Comparison of ENCODE assay signal across 8 cellular contexts in the genomic region with DNA sequence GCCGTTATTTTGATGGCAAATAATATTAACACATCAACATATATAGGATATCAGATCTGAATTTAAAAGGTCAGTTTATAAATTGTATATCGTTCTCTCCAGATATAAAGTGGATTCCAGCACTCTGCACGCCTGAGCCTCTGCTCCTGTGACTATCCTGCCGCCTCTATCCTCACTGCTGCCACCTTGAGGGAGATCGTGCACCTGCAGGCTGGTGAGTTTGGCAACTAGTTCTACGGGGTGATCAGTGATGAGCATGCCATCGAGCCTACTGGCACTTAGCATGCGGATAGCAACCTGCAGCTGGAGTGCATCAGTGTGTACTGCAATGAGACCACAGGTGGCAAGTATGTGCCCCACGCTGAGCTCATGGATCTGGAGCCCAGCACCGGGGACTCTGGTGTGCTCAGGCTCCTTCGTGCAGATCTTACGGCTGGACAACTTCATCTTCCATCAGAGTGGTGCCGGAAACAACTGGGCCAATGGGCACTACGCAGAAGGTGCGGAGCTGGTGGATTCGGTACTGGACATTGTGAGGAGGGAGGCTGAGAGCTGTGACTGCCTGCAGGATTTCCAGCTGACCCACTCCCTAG.
DNase-seq lines count a peak whose midpoint lies in the region; ATAC-seq and TF ChIP-seq lines count a peak whose summit lies in the region.

No MANE protein-coding gene starts in this region.

- H2BK120ac ChIP-seq in trophoblast cell (ENCODE audit: insufficient read depth, low read length, poor library complexity): no peak overlapping the region

- H3K36me3 ChIP-seq in DND-41 (ENCODE audit: insufficient read depth, low read length) (no peaks in the 10 kb centered on the region), trophoblast cell (ENCODE audit: control insufficient read depth in 1 of 2, insufficient read depth in 2 of 2, low read length in 2 of 2) (no peaks in the 10 kb centered on the region), upper lobe of left lung (no peaks in the 10 kb centered on the region)

- H3K4me1 ChIP-seq in DND-41 (ENCODE audit: insufficient read depth, low read length): no peaks in the 10 kb centered on the region
- no peaks in the 10 kb centered on the region for H3K4me1 ChIP-seq in trophoblast cell (ENCODE audit: control insufficient read depth in 1 of 2, insufficient read depth in 2 of 2, low read length in 2 of 2)
- no peaks in the 10 kb centered on the region for H3K4me1 ChIP-seq in upper lobe of left lung

- no peak for TF ChIP-seq POLR2A in upper lobe of left lung (IDR thresholded peaks at IDR 0.05)

- no peak for TF ChIP-seq EP300 in upper lobe of left lung (IDR thresholded peaks at IDR 0.05)

- H3K27ac ChIP-seq in DND-41 (ENCODE audit: low read length): no peak overlapping the region
- no peak overlapping the region for H3K27ac ChIP-seq in trophoblast cell (ENCODE audit: low read depth, low read length)
- H3K27ac ChIP-seq in upper lobe of left lung: no peak overlapping the region

- DNase-seq in DND-41: peak; percentile 73
- DNase-seq in GM20000 (ENCODE audit: low spot score): peak; percentile 66
- peak; percentile 60 for DNase-seq in RPMI7951 (ENCODE audit: low read depth)
- peak; percentile 37 for DNase-seq in activated T-helper 9 cell treated with anti-CD3 and anti-CD28 coated beads, Interleukin-2, amount 50 U/mL, for 16 hours (ENCODE audit: low read depth)
- DNase-seq in germinal center (ENCODE audit: low spot score): peak; percentile 60
- DNase-seq in trophoblast cell: peak; percentile 64 to 87
- DNase-seq in upper lobe of left lung: peak in 1 of 2 donors; percentile 41

- TF ChIP-seq CTCF in DND-41 (IDR thresholded peaks at IDR 0.05; ENCODE audit: borderline replicate concordance, extremely low read depth, low read length, poor library complexity, severe bottlenecking): peak; percentile 95
- peak; percentile 88 for TF ChIP-seq CTCF in GM20000 (IDR thresholded peaks at IDR 0.05; ENCODE audit: extremely low read depth, missing control alignments)
- peak; percentile 35 to 80 (median 66) for TF ChIP-seq CTCF in upper lobe of left lung (IDR thresholded peaks at IDR 0.05)

- no peak overlapping the region for H3K23ac ChIP-seq in trophoblast cell (ENCODE audit: low read length)

- H3K27me3 ChIP-seq in DND-41 (ENCODE audit: insufficient read depth, low read length, poor library complexity) (no peaks in the 10 kb centered on the region), trophoblast cell (ENCODE audit: insufficient read depth, low read length) (no peaks in the 10 kb centered on the region), upper lobe of left lung (no peaks in the 10 kb centered on the region)

- H3K79me2 ChIP-seq in DND-41 (ENCODE audit: insufficient read depth, low read length) (no peaks in the 10 kb centered on the region), trophoblast cell (ENCODE audit: control insufficient read depth, insufficient read depth, low read length, poor library complexity) (no peaks in the 10 kb centered on the region)

- no peak overlapping the region for H3K4ac ChIP-seq in trophoblast cell (ENCODE audit: low read depth, low read length)

- H3K4me2 ChIP-seq in DND-41 (ENCODE audit: insufficient read depth, low read length): no peak overlapping the region
- H3K4me2 ChIP-seq in trophoblast cell (ENCODE audit: low read length): no peak overlapping the region

- H4K12ac ChIP-seq in trophoblast cell (ENCODE audit: low read depth, low read length): no peak overlapping the region

- H3K9me3 ChIP-seq in DND-41 (ENCODE audit: insufficient read depth, low read length, severe bottlenecking): no peaks in the 10 kb centered on the region
- H3K9me3 ChIP-seq in trophoblast cell (ENCODE audit: insufficient read depth, low read depth, low read length): peaks cover 1% of the 10 kb centered on the region
- H3K9me3 ChIP-seq in upper lobe of left lung: no peaks in the 10 kb centered on the region

- no peaks in the 10 kb centered on the region for H4K20me1 ChIP-seq in DND-41 (ENCODE audit: insufficient read depth, low read length)

- no peak overlapping the region for H2AK5ac ChIP-seq in trophoblast cell (ENCODE audit: low read length)

- no peak overlapping the region for H2AFZ ChIP-seq in DND-41 (ENCODE audit: low read depth, low read length)
- no peak overlapping the region for H2AFZ ChIP-seq in trophoblast cell (ENCODE audit: insufficient read depth, low read length, poor library complexity)

- no peak overlapping the region for H3K18ac ChIP-seq in trophoblast cell (ENCODE audit: low read length)

- peak; percentile 98 for ATAC-seq in DND-41 (ENCODE audit: insufficient read depth, low read depth)
- ATAC-seq in HG03558 (IDR thresholded peaks at IDR 0.05; ENCODE audit: extremely low read depth, unreplicated experiment): peak; percentile 92
- peak; percentile 83 to 91 for ATAC-seq in upper lobe of left lung (ENCODE audit: low FRiP score in 2 of 2)

- no peak overlapping the region for H4K91ac ChIP-seq in trophoblast cell (ENCODE audit: low read depth, low read length)

- H3K14ac ChIP-seq in trophoblast cell (ENCODE audit: low read length): no peak overlapping the region

- no peaks in the 10 kb centered on the region for H3K79me1 ChIP-seq in trophoblast cell (ENCODE audit: low read length)

- no peak overlapping the region for H2BK12ac ChIP-seq in trophoblast cell (ENCODE audit: low read length)

- H2BK5ac ChIP-seq in trophoblast cell (ENCODE audit: low read depth, low read length, poor library complexity): no peak overlapping the region

- no peak overlapping the region for H4K8ac ChIP-seq in trophoblast cell (ENCODE audit: low read depth, low read length)

- WGBS in trophoblast cell (ENCODE audit: extremely low coverage, insufficient coverage, insufficient read length): no CpG with 5 or more reads among the region's 16 CpGs
- 22 to 44% methylated on average over 6 to 16 of the region's 16 CpGs for WGBS in upper lobe of left lung, 2 donors

- H3K9ac ChIP-seq in DND-41 (ENCODE audit: low read depth, low read length): no peak overlapping the region
- no peak overlapping the region for H3K9ac ChIP-seq in trophoblast cell (ENCODE audit: low read length)

- no peak overlapping the region for H3K4me3 ChIP-seq in DND-41 (ENCODE audit: low read depth in 1 of 2, low read length in 2 of 2)
- H3K4me3 ChIP-seq in trophoblast cell (ENCODE audit: low read depth, low read length): no peak overlapping the region
- H3K4me3 ChIP-seq in upper lobe of left lung: no peak overlapping the region
